In the genomic region with DNA sequence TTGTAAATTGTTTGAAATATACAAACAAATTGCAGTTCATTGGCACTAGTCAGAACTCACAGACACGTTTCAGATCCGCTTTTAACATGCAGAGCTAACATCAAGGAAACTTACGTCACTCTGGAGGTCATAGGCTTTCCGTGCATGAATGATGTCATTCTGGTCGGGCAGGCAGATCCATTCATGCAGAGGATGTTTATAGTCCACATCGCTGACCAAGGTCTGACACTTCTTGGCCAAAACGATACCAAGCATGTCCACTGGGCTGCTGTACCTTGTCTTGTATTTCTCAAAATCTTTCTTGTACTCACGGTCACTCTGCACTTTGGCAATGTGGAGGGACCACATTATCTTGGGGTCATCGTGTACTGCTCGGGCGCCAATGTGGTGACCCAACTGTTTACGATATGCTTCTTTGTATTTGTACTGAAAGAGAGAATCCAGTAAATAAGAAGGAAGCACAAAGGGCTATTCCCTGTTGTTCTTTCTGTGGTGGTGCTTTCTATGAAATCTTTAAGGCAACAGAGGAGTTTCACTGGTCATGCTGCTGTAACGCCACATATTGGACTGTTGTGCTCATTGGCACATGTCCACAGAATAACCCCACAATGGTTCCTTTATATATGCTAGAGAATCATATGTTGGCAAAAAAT, we compare ENCODE assay signal across 1 cellular context.
TF ChIP-seq lines count a peak whose summit lies in the region.

No MANE protein-coding gene starts in this region.

TF ChIP-seq in A549, 52 proteins besides CTCF, POLR2A, EP300 and RAD21 (continued from another document):
- TF ChIP-seq, protein P1, sequence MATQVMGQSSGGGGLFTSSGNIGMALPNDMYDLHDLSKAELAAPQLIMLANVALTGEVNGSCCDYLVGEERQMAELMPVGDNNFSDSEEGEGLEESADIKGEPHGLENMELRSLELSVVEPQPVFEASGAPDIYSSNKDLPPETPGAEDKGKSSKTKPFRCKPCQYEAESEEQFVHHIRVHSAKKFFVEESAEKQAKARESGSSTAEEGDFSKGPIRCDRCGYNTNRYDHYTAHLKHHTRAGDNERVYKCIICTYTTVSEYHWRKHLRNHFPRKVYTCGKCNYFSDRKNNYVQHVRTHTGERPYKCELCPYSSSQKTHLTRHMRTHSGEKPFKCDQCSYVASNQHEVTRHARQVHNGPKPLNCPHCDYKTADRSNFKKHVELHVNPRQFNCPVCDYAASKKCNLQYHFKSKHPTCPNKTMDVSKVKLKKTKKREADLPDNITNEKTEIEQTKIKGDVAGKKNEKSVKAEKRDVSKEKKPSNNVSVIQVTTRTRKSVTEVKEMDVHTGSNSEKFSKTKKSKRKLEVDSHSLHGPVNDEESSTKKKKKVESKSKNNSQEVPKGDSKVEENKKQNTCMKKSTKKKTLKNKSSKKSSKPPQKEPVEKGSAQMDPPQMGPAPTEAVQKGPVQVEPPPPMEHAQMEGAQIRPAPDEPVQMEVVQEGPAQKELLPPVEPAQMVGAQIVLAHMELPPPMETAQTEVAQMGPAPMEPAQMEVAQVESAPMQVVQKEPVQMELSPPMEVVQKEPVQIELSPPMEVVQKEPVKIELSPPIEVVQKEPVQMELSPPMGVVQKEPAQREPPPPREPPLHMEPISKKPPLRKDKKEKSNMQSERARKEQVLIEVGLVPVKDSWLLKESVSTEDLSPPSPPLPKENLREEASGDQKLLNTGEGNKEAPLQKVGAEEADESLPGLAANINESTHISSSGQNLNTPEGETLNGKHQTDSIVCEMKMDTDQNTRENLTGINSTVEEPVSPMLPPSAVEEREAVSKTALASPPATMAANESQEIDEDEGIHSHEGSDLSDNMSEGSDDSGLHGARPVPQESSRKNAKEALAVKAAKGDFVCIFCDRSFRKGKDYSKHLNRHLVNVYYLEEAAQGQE (IDR thresholded peaks at IDR 0.05), result peak; percentile 32; the same call in 1 of the 2 replicates
- no peak for TF ChIP-seq MAZ (IDR thresholded peaks at IDR 0.05; ENCODE audit: borderline replicate concordance, low read depth, low read length)
